ENCODE assay signal across 10 cellular contexts in genomic region chr2:218370410-218371063, GRCh38. TPM values are rescaled to one million over a fixed set of nuclear protein-coding genes. Genes with fewer than 3 reads are reported as not detected.
A peak's percentile ranks its signal among the peaks of the same experiment; 100 is the strongest.
DNase-seq lines count a peak whose midpoint lies in the region; ATAC-seq and TF ChIP-seq lines count a peak whose summit lies in the region.
"Had no signal": no experiment of that assay in that cellular context is flagged by ENCODE, and none has a peak within 500 bp of the region (broad histone marks: within the 10 kb centered on the region; RNA-seq: fewer than 3 reads in every experiment).

No MANE protein-coding gene starts in this region.

- TF ChIP-seq CTCF in choroid plexus epithelial cell (conservative IDR thresholded peaks at IDR 0.05; ENCODE audit: low read depth, low read length) (no peak), lung (IDR thresholded peaks at IDR 0.05; ENCODE audit: control extremely low read depth, extremely low read depth) (no peak), suprapubic skin (IDR thresholded peaks at IDR 0.05) (no peak)

- no peaks in the 10 kb centered on the region for H3K36me3 ChIP-seq in lung (ENCODE audit: control insufficient read depth in 2 of 2, insufficient read depth in 2 of 2, low read length in 2 of 2)
- no peaks in the 10 kb centered on the region for H3K36me3 ChIP-seq in suprapubic skin

- H3K9me3 Mint-ChIP-seq in activated T-cell treated with anti-CD3 and anti-CD28 coated beads, Interleukin-2, amount 50 U/mL, for 24 hours: no peaks in the 10 kb centered on the region
- H3K9me3 Mint-ChIP-seq: mesothelial cell of epicardium had no signal

- peak; percentile 10 to 13 for DNase-seq in Kasumi-1 (lab: John Stamatoyannopoulos, UW)
- peak; percentile 75 for DNase-seq in choroid plexus epithelial cell (ENCODE audit: low read depth)
- peak; percentile 73 for DNase-seq in lung (ENCODE audit: low spot score)
- DNase-seq in suprapubic skin (ENCODE audit: low spot score in 2 of 2): no peak
- no peak for DNase-seq in stimulated activated CD4-positive, alpha-beta T cell treated with anti-CD3 and anti-CD28 coated beads, Interleukin-4, amount 100 ng/mL, for 4 hours
- DNase-seq in activated T-cell treated with anti-CD3 and anti-CD28 coated beads, Interleukin-2, amount 50 U/mL, for 24 hours: no peak
- DNase-seq: NCI-H1436 treated with DMSO at 0.1 percent for 48 hours had no signal

- TF ChIP-seq POLR2A in suprapubic skin (IDR thresholded peaks at IDR 0.05): no peak

- H3K27ac ChIP-seq in lung (ENCODE audit: low read depth in 1 of 2, low read length in 1 of 2) (peak overlapping the region; percentile 51 to 94), suprapubic skin (peak overlapping the region; percentile 64)

- H3K4me1 Mint-ChIP-seq in activated T-cell treated with anti-CD3 and anti-CD28 coated beads, Interleukin-2, amount 50 U/mL, for 24 hours (ENCODE audit: low read depth): peaks cover 14% of the 10 kb centered on the region

- H3K4me3 Mint-ChIP-seq in activated T-cell treated with anti-CD3 and anti-CD28 coated beads, Interleukin-2, amount 50 U/mL, for 24 hours: no peak overlapping the region
- H3K4me3 Mint-ChIP-seq: mesothelial cell of epicardium had no signal

- peak; percentile 29 for ATAC-seq in lung (ENCODE audit: insufficient read depth, low FRiP score)
- ATAC-seq in GM19351 (IDR thresholded peaks at IDR 0.05; ENCODE audit: unreplicated experiment): no peak
- no peak for ATAC-seq in GM19324 (IDR thresholded peaks at IDR 0.05; ENCODE audit: low FRiP score, unreplicated experiment)

- H3K9me3 ChIP-seq in lung (ENCODE audit: control insufficient read depth in 2 of 2, insufficient read depth in 1 of 2, low read length in 1 of 2) (no peaks in the 10 kb centered on the region), suprapubic skin (no peaks in the 10 kb centered on the region)

- no peaks in the 10 kb centered on the region for H3K36me3 Mint-ChIP-seq in activated T-cell treated with anti-CD3 and anti-CD28 coated beads, Interleukin-2, amount 50 U/mL, for 24 hours (ENCODE audit: low read depth)
- H3K36me3 Mint-ChIP-seq: mesothelial cell of epicardium had no signal

- no peaks in the 10 kb centered on the region for H3K27me3 ChIP-seq in lung (ENCODE audit: control insufficient read depth, insufficient read depth)
- no peaks in the 10 kb centered on the region for H3K27me3 ChIP-seq in suprapubic skin

- no peak overlapping the region for H3K4me3 ChIP-seq in choroid plexus epithelial cell (ENCODE audit: low read depth, low read length)
- H3K4me3 ChIP-seq in lung: no peak overlapping the region
- no peak overlapping the region for H3K4me3 ChIP-seq in suprapubic skin

- WGBS in lung, 2 donors: 20 to 46% methylated on average over 11 of the region's 11 CpGs
- WGBS in suprapubic skin: 70% methylated on average over 11 of the region's 11 CpGs

- no peaks in the 10 kb centered on the region for H3K27me3 Mint-ChIP-seq in activated T-cell treated with anti-CD3 and anti-CD28 coated beads, Interleukin-2, amount 50 U/mL, for 24 hours

- H3K27ac Mint-ChIP-seq in activated T-cell treated with anti-CD3 and anti-CD28 coated beads, Interleukin-2, amount 50 U/mL, for 24 hours: no peak overlapping the region
- H3K27ac Mint-ChIP-seq: mesothelial cell of epicardium had no signal

- peaks cover 0 to 10% of the 10 kb centered on the region in 2 donors for H3K4me1 ChIP-seq in lung (ENCODE audit: control insufficient read depth in 2 of 2, insufficient read depth in 2 of 2, low read length in 2 of 2)
- H3K4me1 ChIP-seq in suprapubic skin: peaks cover 13% of the 10 kb centered on the region

- no peak for TF ChIP-seq EP300 in suprapubic skin (IDR thresholded peaks at IDR 0.05)

RNA-seq across cellular contexts. Expression of gene SLC11A1, which starts 11.5 kb away (rescaled TPM):
- 100 to 1,000 TPM in 1 of 2 donors, 10 to 100 TPM in 1; 57.6 to 262 TPM for total RNA-seq in lung
- polyA plus RNA-seq in lung: 100 to 1,000 TPM; 206 to 359 TPM
- 10 to 100 TPM in 2 of 4 donors, 1 to 10 TPM in 1, under 1 TPM in 1; 0.78 to 16.1 (median 7.6) TPM for total RNA-seq in suprapubic skin

RNA-seq across cellular contexts. Expression of gene CATIP, which starts 13.9 kb away (rescaled TPM):
- total RNA-seq in lung (10 to 100 TPM in 1 of 2 donors, 1 to 10 TPM in 1; 5.6 to 12.8 TPM), suprapubic skin (not detected)
- 1 to 10 TPM; 5.6 to 6.3 TPM for polyA plus RNA-seq in lung
- total RNA-seq: mesothelial cell of epicardium had no signal

RNA-seq across cellular contexts. Expression of gene CTDSP1, which starts 29.1 kb away (rescaled TPM):
- 100 to 1,000 TPM; 155 to 183 TPM for total RNA-seq in lung
- 100 to 1,000 TPM; 113 to 123 TPM for polyA plus RNA-seq in lung
- total RNA-seq in suprapubic skin: 100 to 1,000 TPM in 2 of 4 donors, 10 to 100 TPM in 2; 70.3 to 140 (median 99.5) TPM

RNA-seq across cellular contexts. Expression of gene VIL1, which starts 48.4 kb away (rescaled TPM):
- under 1 TPM; 0.21 to 0.77 TPM for total RNA-seq in lung
- polyA plus RNA-seq in lung: under 1 TPM; 0.06 to 0.09 TPM
- 1 to 10 TPM in 2 of 4 donors, under 1 TPM in 2; 0.21 to 3.3 (median 1.1) TPM for total RNA-seq in suprapubic skin

Comparison
In these comparisons a context has a peak if more than half of its experiments do, and no peak if none do; other contexts are left out.
1. DNase-seq: peak in Kasumi-1 (2 of 2), choroid plexus epithelial cell (single experiment) and lung (single experiment); none in suprapubic skin (0 of 2), stimulated activated CD4-positive, alpha-beta T cell treated with anti-CD3 and anti-CD28 coated beads, Interleukin-4, amount 100 ng/mL, for 4 hours (0 of 2) and activated T-cell treated with anti-CD3 and anti-CD28 coated beads, Interleukin-2, amount 50 U/mL, for 24 hours (single experiment).
2. RNA of gene CATIP, which starts 13.9 kb away (total RNA-seq): 5.6 to 12.8 TPM in lung; not detected in suprapubic skin; every median in the first group is over 4 times any median in the second.